1 cellular context compared by ENCODE assay signal in genomic region chr1:100268202-100268601, GRCh38.
TF ChIP-seq lines count a peak whose summit lies in the region.

No MANE protein-coding gene starts in this region.

TF ChIP-seq in GM12878, 131 proteins besides CTCF, POLR2A, EP300 and RAD21:
- no peak for TF ChIP-seq RB1 (IDR thresholded peaks at IDR 0.05; ENCODE audit: borderline replicate concordance)
- no peak for TF ChIP-seq TAF1 (IDR thresholded peaks at IDR 0.05; ENCODE audit: borderline replicate concordance, low read depth, low read length)
- TF ChIP-seq CBX3 (IDR thresholded peaks at IDR 0.05; ENCODE audit: borderline replicate concordance, low read depth) = no peak
- TF ChIP-seq SUZ12 (IDR thresholded peaks at IDR 0.05; ENCODE audit: unreplicated experiment) = no peak
- TF ChIP-seq IRF4 (IDR thresholded peaks at IDR 0.05; ENCODE audit: low read depth, low read length) = no peak
- TF ChIP-seq SP1 (IDR thresholded peaks at IDR 0.05; ENCODE audit: low read depth, low read length) = no peak
- no peak for TF ChIP-seq TCF12 (IDR thresholded peaks at IDR 0.05; ENCODE audit: low read depth, low read length)
- no peak for TF ChIP-seq JUNB (IDR thresholded peaks at IDR 0.05)
- TF ChIP-seq ZNF217 (IDR thresholded peaks at IDR 0.05) = no peak
TF ChIP-seq in GM12878: peak in this region for 0.
